In the genomic region with DNA sequence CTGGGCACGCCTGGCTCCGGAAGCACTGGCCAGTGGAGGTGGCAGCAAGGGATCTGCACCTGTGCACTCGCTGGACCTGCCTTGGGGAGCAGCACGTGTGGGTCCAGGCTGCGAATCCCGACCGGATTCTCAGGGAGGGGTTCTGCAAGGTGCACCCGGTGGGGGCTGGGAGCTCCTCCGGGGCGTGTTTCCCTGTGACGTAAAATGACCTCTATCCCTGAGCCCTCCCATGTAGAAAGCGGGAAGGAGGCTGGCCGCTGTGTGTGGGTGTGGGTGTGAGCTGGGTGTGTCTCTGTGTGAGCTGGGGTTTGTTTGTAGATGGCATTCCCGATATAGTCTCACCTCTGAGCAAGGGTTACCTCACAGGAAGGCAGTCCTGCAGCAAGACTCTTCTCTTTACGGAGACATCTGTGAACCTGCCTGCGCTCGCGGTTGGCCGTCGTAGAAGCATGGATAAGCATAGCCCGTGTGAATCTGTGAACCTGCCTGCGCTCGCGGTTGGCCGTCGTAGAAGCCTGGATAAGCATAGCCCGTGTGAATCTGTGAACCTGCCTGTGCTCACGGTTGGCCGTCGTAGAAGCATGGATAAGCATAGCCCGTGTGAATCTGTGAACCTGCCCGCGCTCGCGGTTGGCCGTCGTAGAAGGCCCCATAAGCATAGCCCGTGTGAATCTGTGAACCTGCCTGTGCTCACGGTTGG, we compare ENCODE assay signal across 2 cellular contexts.
TF ChIP-seq lines count a peak whose summit lies in the region.

No MANE protein-coding gene starts in this region.

TF ChIP-seq in HEK293, 187 proteins besides CTCF, POLR2A, EP300 and RAD21:
- TF ChIP-seq KLF9 (tag by site-specific recombination; IDR thresholded peaks at IDR 0.05; ENCODE audit: low read depth), result peak; percentile 35; the same call in 1 of the 2 replicates
- TF ChIP-seq KLF1 (tag by site-specific recombination; IDR thresholded peaks at IDR 0.05), result peak; percentile 90
- TF ChIP-seq EGR2 (tag by site-specific recombination; IDR thresholded peaks at IDR 0.05; ENCODE audit: low read depth), result 0 out of 2 replicates have a peak, but pooled peaks have one; percentile 12
- 0 out of 2 replicates have a peak, but pooled peaks have one; percentile 13 for TF ChIP-seq ZFHX2 (tag by site-specific recombination; conservative IDR thresholded peaks at IDR 0.05)
- 0 out of 2 replicates have a peak, but pooled peaks have one; percentile 42 for TF ChIP-seq KLF10 (tag by site-specific recombination; IDR thresholded peaks at IDR 0.05)

TF ChIP-seq in K562, 482 proteins besides CTCF, POLR2A, EP300 and RAD21:
- TF ChIP-seq POLR2G (IDR thresholded peaks at IDR 0.05; ENCODE audit: low read depth, low read length), result 0 out of 2 replicates have a peak, but pooled peaks have one; percentile 26
- TF ChIP-seq, protein P1, sequence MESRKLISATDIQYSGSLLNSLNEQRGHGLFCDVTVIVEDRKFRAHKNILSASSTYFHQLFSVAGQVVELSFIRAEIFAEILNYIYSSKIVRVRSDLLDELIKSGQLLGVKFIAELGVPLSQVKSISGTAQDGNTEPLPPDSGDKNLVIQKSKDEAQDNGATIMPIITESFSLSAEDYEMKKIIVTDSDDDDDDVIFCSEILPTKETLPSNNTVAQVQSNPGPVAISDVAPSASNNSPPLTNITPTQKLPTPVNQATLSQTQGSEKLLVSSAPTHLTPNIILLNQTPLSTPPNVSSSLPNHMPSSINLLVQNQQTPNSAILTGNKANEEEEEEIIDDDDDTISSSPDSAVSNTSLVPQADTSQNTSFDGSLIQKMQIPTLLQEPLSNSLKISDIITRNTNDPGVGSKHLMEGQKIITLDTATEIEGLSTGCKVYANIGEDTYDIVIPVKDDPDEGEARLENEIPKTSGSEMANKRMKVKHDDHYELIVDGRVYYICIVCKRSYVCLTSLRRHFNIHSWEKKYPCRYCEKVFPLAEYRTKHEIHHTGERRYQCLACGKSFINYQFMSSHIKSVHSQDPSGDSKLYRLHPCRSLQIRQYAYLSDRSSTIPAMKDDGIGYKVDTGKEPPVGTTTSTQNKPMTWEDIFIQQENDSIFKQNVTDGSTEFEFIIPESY (CRISPR knock-in tag; IDR thresholded peaks at IDR 0.05), result peak; percentile 71
